ENCODE assay signal across 32 cellular contexts in the genomic region with DNA sequence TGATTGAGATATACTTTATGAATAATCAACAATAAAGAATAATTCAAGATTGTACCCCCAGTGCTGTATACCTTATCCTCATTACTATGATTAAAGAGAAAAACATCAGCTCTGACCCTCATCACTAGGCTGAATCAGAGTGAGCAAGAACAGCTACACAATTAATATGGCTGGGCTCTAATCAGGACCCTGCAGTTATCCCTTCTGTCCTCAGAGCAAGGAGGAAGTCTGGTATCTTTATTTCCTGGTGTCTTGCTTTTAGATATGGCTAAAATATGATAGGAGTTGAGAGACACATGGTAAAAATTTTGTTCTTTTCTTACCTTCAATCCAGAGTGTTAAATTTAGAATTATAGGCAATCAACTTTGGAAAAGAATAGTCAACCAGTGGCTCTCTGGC.
"Had no signal": no experiment of that assay in that cellular context is flagged by ENCODE, and none has a peak within 500 bp of the region (broad histone marks: within the 10 kb centered on the region; RNA-seq: fewer than 3 reads in every experiment).

No MANE protein-coding gene starts in this region.

- H3K27ac ChIP-seq: body of pancreas, epithelial cell of prostate, esophagus squamous epithelium, gastroesophageal sphincter, heart right ventricle, hepatocyte had no signal

- H3K4me1 Mint-ChIP-seq: activated CD4-positive, alpha-beta T cell treated with anti-CD3 and anti-CD28 coated beads for 36 hours had no signal

- H3K27ac Mint-ChIP-seq: activated CD4-positive, alpha-beta memory T cell treated with anti-CD3 and anti-CD28 coated beads, Interleukin-2, amount 10 ng/mL, durations not matched to agents 7 days and 5 days; activated CD4-positive, alpha-beta T cell treated with anti-CD3 and anti-CD28 coated beads for 36 hours; activated CD4-positive, alpha-beta T cell treated with anti-CD3 and anti-CD28 coated beads, Interleukin-2, amount 10 ng/mL, durations not matched to agents 7 days and 5 days; activated naive CD8-positive, alpha-beta T cell; activated T-cell treated with anti-CD3 and anti-CD28 coated beads, Interleukin-2, amount 50 U/mL, for 24 hours; activated T-cell treated with anti-CD3 and anti-CD28 coated beads, Interleukin-2, amount 50 U/mL, for 72 hours; T-helper 17 cell; T-helper 2 cell treated with Interferon-gamma antibody and Interleukin-4, amounts not matched to agents 5 μg/mL and 100 μg/mL, for 36 hours had no signal

- H3K4me1 ChIP-seq: body of pancreas, gastroesophageal sphincter, heart right ventricle had no signal

- DNase-seq: activated CD4-positive, alpha-beta memory T cell treated with anti-CD3 and anti-CD28 coated beads, Interleukin-2, amount 10 ng/mL, durations not matched to agents 7 days and 5 days; activated CD4-positive, alpha-beta T cell treated with anti-CD3 and anti-CD28 coated beads for 36 hours; activated CD4-positive, alpha-beta T cell treated with anti-CD3 and anti-CD28 coated beads, Interleukin-2, amount 10 ng/mL, durations not matched to agents 7 days and 5 days; activated CD4-positive, alpha-beta T cell treated with anti-CD3 and anti-CD28 coated beads, Interleukin-2, amount 50 U/mL, for 4 hours; activated CD4-positive, CD25-positive, alpha-beta regulatory T cell; activated CD4-positive, CD25-positive, alpha-beta regulatory T cell treated with anti-CD3 and anti-CD28 coated beads, Interleukin-2, amount 50 U/mL, for 72 hours; activated CD8-positive, alpha-beta memory T cell treated with anti-CD3 and anti-CD28 coated beads, Interleukin-2, amount 50 U/mL, for 48 hours; activated effector memory CD4-positive, alpha-beta T cell treated with Interleukin-2 at 50 U/mL for 16 hours; activated gamma-delta T cell treated with Interleukin-2 at 50 U/mL for 16 hours; activated naive CD4-positive, alpha-beta T cell treated with anti-CD3 and anti-CD28 coated beads, Interleukin-2, amount 50 U/mL, for 16 hours; activated naive CD4-positive, alpha-beta T cell treated with Interleukin-2 at 50 U/mL for 16 hours; activated T-cell treated with anti-CD3 and anti-CD28 coated beads for 4 hours; activated T-cell treated with anti-CD3 and anti-CD28 coated beads, Interleukin-2, amount 50 U/mL, for 24 hours; activated T-cell treated with anti-CD3 and anti-CD28 coated beads, Interleukin-2, amount 50 U/mL, for 72 hours; amniotic stem cell; anterior cingulate cortex; body of pancreas; caudate nucleus; cortex of kidney; dermis blood vessel endothelial cell; effector CD4-positive, alpha-beta T cell; esophagus squamous epithelium; foreskin melanocyte; heart right ventricle; T-helper 1 cell; T-helper 17 cell; T1000 had no signal

- H3K27me3 Mint-ChIP-seq: activated CD4-positive, alpha-beta memory T cell treated with anti-CD3 and anti-CD28 coated beads, Interleukin-2, amount 10 ng/mL, durations not matched to agents 7 days and 5 days; activated CD4-positive, alpha-beta T cell treated with anti-CD3 and anti-CD28 coated beads for 36 hours; activated CD4-positive, alpha-beta T cell treated with anti-CD3 and anti-CD28 coated beads, Interleukin-2, amount 10 ng/mL, durations not matched to agents 7 days and 5 days; activated naive CD8-positive, alpha-beta T cell; activated T-cell treated with anti-CD3 and anti-CD28 coated beads, Interleukin-2, amount 50 U/mL, for 24 hours; T-helper 17 cell had no signal

- H2AFZ ChIP-seq: hepatocyte had no signal

- H3K9me3 Mint-ChIP-seq: activated CD4-positive, alpha-beta memory T cell treated with anti-CD3 and anti-CD28 coated beads, Interleukin-2, amount 10 ng/mL, durations not matched to agents 7 days and 5 days; activated CD4-positive, alpha-beta T cell treated with anti-CD3 and anti-CD28 coated beads, Interleukin-2, amount 10 ng/mL, durations not matched to agents 7 days and 5 days; activated T-cell treated with anti-CD3 and anti-CD28 coated beads, Interleukin-2, amount 50 U/mL, for 24 hours; activated T-cell treated with anti-CD3 and anti-CD28 coated beads, Interleukin-2, amount 50 U/mL, for 72 hours; T-helper 2 cell treated with Interferon-gamma antibody and Interleukin-4, amounts not matched to agents 5 μg/mL and 100 μg/mL, for 36 hours had no signal

- ATAC-seq: activated CD4-positive, alpha-beta T cell treated with anti-CD3 and anti-CD28 coated beads for 36 hours; activated T-cell treated with anti-CD3 and anti-CD28 coated beads, Interleukin-2, amount 50 U/mL, for 72 hours; body of pancreas; gastroesophageal sphincter; heart right ventricle; T-helper 17 cell had no signal

- H3K79me2 ChIP-seq: hepatocyte had no signal

- H3K4me3 ChIP-seq: body of pancreas, esophagus squamous epithelium, gastroesophageal sphincter, heart right ventricle, hepatocyte had no signal

- H3K27me3 ChIP-seq: body of pancreas, esophagus squamous epithelium, gastroesophageal sphincter, heart right ventricle, hepatocyte had no signal

- H3K4me3 Mint-ChIP-seq: activated CD4-positive, alpha-beta memory T cell treated with anti-CD3 and anti-CD28 coated beads, Interleukin-2, amount 10 ng/mL, durations not matched to agents 7 days and 5 days; activated CD4-positive, alpha-beta T cell treated with anti-CD3 and anti-CD28 coated beads for 36 hours; activated CD4-positive, alpha-beta T cell treated with anti-CD3 and anti-CD28 coated beads, Interleukin-2, amount 10 ng/mL, durations not matched to agents 7 days and 5 days; activated naive CD8-positive, alpha-beta T cell; activated T-cell treated with anti-CD3 and anti-CD28 coated beads, Interleukin-2, amount 50 U/mL, for 24 hours; activated T-cell treated with anti-CD3 and anti-CD28 coated beads, Interleukin-2, amount 50 U/mL, for 72 hours; T-helper 17 cell; T-helper 2 cell treated with Interferon-gamma antibody and Interleukin-4, amounts not matched to agents 5 μg/mL and 100 μg/mL, for 36 hours had no signal

- H3K9me3 ChIP-seq: body of pancreas, esophagus squamous epithelium, gastroesophageal sphincter, heart right ventricle had no signal

- H3K4me2 ChIP-seq: hepatocyte had no signal
